Comparison of ENCODE assay signal across 8 cellular contexts in genomic region chr10:110016037-110016436, GRCh38. TPM values are rescaled to one million over a fixed set of nuclear protein-coding genes. Genes with fewer than 3 reads are reported as not detected.
DNase-seq lines count a peak whose midpoint lies in the region; ATAC-seq and TF ChIP-seq lines count a peak whose summit lies in the region.

No MANE protein-coding gene starts in this region.

- TF ChIP-seq CTCF in 22Rv1 (IDR thresholded peaks at IDR 0.05) (peak; percentile 40), GM12875 (IDR thresholded peaks at IDR 0.05; ENCODE audit: borderline replicate concordance, insufficient read depth, low read depth, low read length) (0 out of 2 replicates have a peak, but pooled peaks have one; percentile 3)

- H3K27me3 Mint-ChIP-seq in activated naive CD8-positive, alpha-beta T cell treated with anti-CD3 and anti-CD28 coated beads, Interleukin-2, amount 50 U/mL, for 24 hours = no peaks in the 10 kb centered on the region
- H3K27me3 Mint-ChIP-seq in immature natural killer cell (ENCODE audit: low read depth in 3 of 3) = no peaks in the 10 kb centered on the region

- peaks cover 79% of the 10 kb centered on the region for H3K4me1 Mint-ChIP-seq in activated naive CD8-positive, alpha-beta T cell treated with anti-CD3 and anti-CD28 coated beads, Interleukin-2, amount 50 U/mL, for 24 hours
- peaks cover 74 to 86% of the 10 kb centered on the region in 2 donors for H3K4me1 Mint-ChIP-seq in immature natural killer cell

- no peaks in the 10 kb centered on the region for H3K9me3 Mint-ChIP-seq in activated naive CD8-positive, alpha-beta T cell treated with anti-CD3 and anti-CD28 coated beads, Interleukin-2, amount 50 U/mL, for 24 hours
- H3K9me3 Mint-ChIP-seq in immature natural killer cell = no peaks in the 10 kb centered on the region

- H3K27ac ChIP-seq in 22Rv1 = no peak overlapping the region

- ATAC-seq in activated naive CD8-positive, alpha-beta T cell treated with anti-CD3 and anti-CD28 coated beads, Interleukin-2, amount 50 U/mL, for 24 hours = no peak
- ATAC-seq in HG03460 (IDR thresholded peaks at IDR 0.05; ENCODE audit: unreplicated experiment) (no peak), GM21717 (IDR thresholded peaks at IDR 0.05; ENCODE audit: unreplicated experiment) (no peak)

- no peak for DNase-seq in activated naive CD8-positive, alpha-beta T cell treated with anti-CD3 and anti-CD28 coated beads, Interleukin-2, amount 50 U/mL, for 24 hours
- DNase-seq in immature natural killer cell (no peak), NCI-H1930 (lab: John Stamatoyannopoulos, UW) (no peak), NCI-H1092 treated with DMSO at 0.1 percent for 48 hours (lab: John Stamatoyannopoulos, UW) (no peak)

- no peaks in the 10 kb centered on the region for H3K36me3 Mint-ChIP-seq in activated naive CD8-positive, alpha-beta T cell treated with anti-CD3 and anti-CD28 coated beads, Interleukin-2, amount 50 U/mL, for 24 hours (ENCODE audit: low read depth)
- no peaks in the 10 kb centered on the region for H3K36me3 Mint-ChIP-seq in immature natural killer cell

- H3K4me3 Mint-ChIP-seq in activated naive CD8-positive, alpha-beta T cell treated with anti-CD3 and anti-CD28 coated beads, Interleukin-2, amount 50 U/mL, for 24 hours = no peak overlapping the region
- H3K4me3 Mint-ChIP-seq in immature natural killer cell = no peak overlapping the region

- peak overlapping the region; percentile 5 for H3K27ac Mint-ChIP-seq in activated naive CD8-positive, alpha-beta T cell treated with anti-CD3 and anti-CD28 coated beads, Interleukin-2, amount 50 U/mL, for 24 hours
- H3K27ac Mint-ChIP-seq in immature natural killer cell = peak overlapping the region; percentile 55 to 83 (median 64)

- H3K4me3 ChIP-seq in GM12875 (ENCODE audit: low read depth, low read length) = no peak overlapping the region

RNA-seq across cellular contexts. Expression of gene ADD3, which starts 8.3 kb away (rescaled TPM):
- 100 to 1,000 TPM; 336 to 513 (median 447) TPM for polyA plus RNA-seq in immature natural killer cell
